In the genomic region with DNA sequence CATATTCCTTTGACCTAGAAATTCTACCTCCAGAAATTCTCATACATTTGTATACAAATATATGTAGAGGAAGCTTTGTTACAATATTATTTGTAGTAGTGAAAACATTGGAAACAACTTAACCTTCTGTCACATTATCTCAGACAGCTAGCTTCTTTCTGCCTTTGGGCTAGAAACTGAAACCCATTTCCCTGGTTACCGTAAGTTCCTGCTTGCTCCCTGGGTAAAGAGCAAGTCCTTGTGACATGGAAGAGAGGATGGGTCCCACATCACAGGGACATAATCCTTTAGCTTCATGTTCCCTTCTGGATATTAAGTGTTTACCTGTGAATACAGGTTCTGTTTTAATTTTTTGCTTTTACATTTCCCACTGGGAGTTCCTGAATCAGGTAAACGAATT, we compare ENCODE assay signal across 20 cellular contexts. TPM values are rescaled to one million over a fixed set of nuclear protein-coding genes. Genes with fewer than 3 reads are reported as not detected.
DNase-seq lines count a peak whose midpoint lies in the region; ATAC-seq and TF ChIP-seq lines count a peak whose summit lies in the region.
"Had no signal": no experiment of that assay in that cellular context is flagged by ENCODE, and none has a peak within 500 bp of the region (broad histone marks: within the 10 kb centered on the region; RNA-seq: fewer than 3 reads in every experiment).

No MANE protein-coding gene starts in this region.

- H3K9me3 ChIP-seq in breast epithelium = no peaks in the 10 kb centered on the region

- TF ChIP-seq POLR2A in breast epithelium (IDR thresholded peaks at IDR 0.05) = no peak

- H3K27me3 ChIP-seq in breast epithelium = no peaks in the 10 kb centered on the region

- intact Hi-C loops in breast epithelium (cut with DNase I; ENCODE audit: low total_unique reads) = no loop called here

- ATAC-seq in left lobe of liver (peak; percentile 44), HG02938 (IDR thresholded peaks at IDR 0.05; ENCODE audit: unreplicated experiment) (no peak)

- DNase-seq in NCI-H2171 treated with DMSO at 0.1 percent for 48 hours (lab: John Stamatoyannopoulos, UW) = peak; percentile 10
- no peak for DNase-seq in NCI-H2171 (lab: John Stamatoyannopoulos, UW)
- peak; percentile 18 for DNase-seq in NAMALWA (ENCODE audit: low spot score)
- DNase-seq in left lobe of liver (ENCODE audit: low spot score) = no peak
- no peak for DNase-seq in breast epithelium (ENCODE audit: low spot score in 2 of 2)
- no peak for DNase-seq in amniotic stem cell (lab: John Stamatoyannopoulos, UW)
- DNase-seq in SKM-1 treated with dmso at 0.1 percent for 144 hours (lab: John Stamatoyannopoulos, UW; ENCODE audit: unreplicated experiment) = no peak
- DNase-seq: 8988T; CD4-positive, alpha-beta T cell; GF-D8; HFFc6; NCI-H1048; NCI-H1436; NCI-H1930; NCI-H446; NCI-H526 treated with DMSO at 0.1 percent for 48 hours; Right ventricle myocardium superior had no signal

- no peak overlapping the region for H3K27ac ChIP-seq in breast epithelium
- H3K27ac ChIP-seq: HL-60, SK-N-MC had no signal

- no peak for TF ChIP-seq CTCF in breast epithelium (IDR thresholded peaks at IDR 0.05)

- H3K4me3 ChIP-seq in breast epithelium = no peak overlapping the region
- H3K4me3 ChIP-seq: SK-N-MC had no signal

- no peaks in the 10 kb centered on the region for H3K4me1 ChIP-seq in breast epithelium

- H3K36me3 ChIP-seq in breast epithelium = no peaks in the 10 kb centered on the region

RNA-seq across cellular contexts. Expression of a gene that starts 41.7 kb away (rescaled TPM):
- 35.3 TPM for total RNA-seq in left lobe of liver
- total RNA-seq in breast epithelium = 10 to 100 TPM; 23.3 to 28.0 (median 28.0) TPM

Comparison
In these comparisons a context has a peak if more than half of its experiments do, and no peak if none do; other contexts are left out.
1. DNase-seq: peak in NCI-H2171 treated with DMSO at 0.1 percent for 48 hours (single experiment) and NAMALWA (single experiment); none in NCI-H2171 (single experiment), left lobe of liver (single experiment), breast epithelium (0 of 2), amniotic stem cell (single experiment) and SKM-1 treated with dmso at 0.1 percent for 144 hours (single experiment).